In genomic region chr6:28585335-28585734, GRCh38 we compare ENCODE assay signal across 14 cellular contexts. TPM values are rescaled to one million over a fixed set of nuclear protein-coding genes. Genes with fewer than 3 reads are reported as not detected.
A peak's percentile ranks its signal among the peaks of the same experiment; 100 is the strongest.
DNase-seq lines count a peak whose midpoint lies in the region; ATAC-seq and TF ChIP-seq lines count a peak whose summit lies in the region.
"Had no signal": no experiment of that assay in that cellular context is flagged by ENCODE, and none has a peak within 500 bp of the region (broad histone marks: within the 10 kb centered on the region; RNA-seq: fewer than 3 reads in every experiment).

No MANE protein-coding gene starts in this region.

- no peak overlapping the region for H3K14ac ChIP-seq in IMR-90 (replicated peaks; ENCODE audit: low read depth, low read length)

- TF ChIP-seq CTCF in IMR-90 (conservative IDR thresholded peaks at IDR 0.05; ENCODE audit: low read depth, low read length) (0 out of 2 replicates have a peak, but pooled peaks have one; percentile 10), astrocyte of the spinal cord (IDR thresholded peaks at IDR 0.05; ENCODE audit: low read depth, low read length) (no peak), adrenal gland (IDR thresholded peaks at IDR 0.05) (no peak)

- H3K23ac ChIP-seq in IMR-90 (ENCODE audit: low read depth, low read length) = no peak overlapping the region

- H2BK15ac ChIP-seq in IMR-90 (ENCODE audit: low read depth, low read length) = no peak overlapping the region

- no peak overlapping the region for H2AK9ac ChIP-seq in IMR-90 (replicated peaks; ENCODE audit: low read depth, low read length, poor library complexity)

- H2BK5ac ChIP-seq in IMR-90 (ENCODE audit: low read depth, low read length, poor library complexity, severe bottlenecking) = no peak overlapping the region

- CTCF ChIA-PET in IMR-90 (lab: Yijun Ruan, JAX) = no interaction called here

- no peak overlapping the region for H3K4me2 ChIP-seq in IMR-90 (ENCODE audit: low read depth, low read length)

- intact Hi-C loops in IMR-90 (cut with micrococcal nuclease) (loop anchor here (10.0 kb wide), 1 partner anchor 181 kb away; no protein-coding TSS in a partner anchor), adrenal gland (cut with DNase I) (no loop called here)

- H3K4me3 ChIP-seq in IMR-90 (ENCODE audit: insufficient read depth, low read depth, low read length) (no peak overlapping the region), astrocyte of the spinal cord (ENCODE audit: low read depth, low read length) (no peak overlapping the region), adrenal gland (no peak overlapping the region)

- no peak overlapping the region for H3K18ac ChIP-seq in IMR-90 (ENCODE audit: low read depth, low read length)

- H3K56ac ChIP-seq in IMR-90 (ENCODE audit: extremely low read depth, insufficient read depth, low read length) = no peak overlapping the region

- dilution Hi-C loops in IMR-90 (cut with HindIII; ENCODE audit: low sequenced_read_pairs, unreplicated experiment) = no loop called here

- H2BK20ac ChIP-seq in IMR-90 (ENCODE audit: low read depth, low read length) = no peak overlapping the region

- no peak overlapping the region for H2BK120ac ChIP-seq in IMR-90 (ENCODE audit: low read depth, low read length)

- H4K20me1 ChIP-seq in IMR-90 (ENCODE audit: insufficient read depth, low read length) = no peaks in the 10 kb centered on the region

- no peak overlapping the region for H2AK5ac ChIP-seq in IMR-90 (ENCODE audit: low read depth, low read length)

- ATAC-seq in IMR-90 (ENCODE audit: low read depth) (no peak), GM19463 (IDR thresholded peaks at IDR 0.05; ENCODE audit: unreplicated experiment) (no peak)
- ATAC-seq: effector memory CD8-positive, alpha-beta T cell; upper lobe of right lung had no signal

- TF ChIP-seq POLR2A in IMR-90 (IDR thresholded peaks at IDR 0.05; ENCODE audit: low read depth, low read length) = no peak
- no peak for TF ChIP-seq POLR2A in adrenal gland (IDR thresholded peaks at IDR 0.05)

- H3K4me1 ChIP-seq in IMR-90 (ENCODE audit: control insufficient read depth, insufficient read depth, low read length) = no peaks in the 10 kb centered on the region
- peaks cover 0 to 19% of the 10 kb centered on the region in 2 donors for H3K4me1 ChIP-seq in adrenal gland (replicated peaks in 1 of 2)
- H3K4me1 ChIP-seq: upper lobe of right lung had no signal

- H3K27me3 ChIP-seq in IMR-90 (ENCODE audit: control insufficient read depth, insufficient read depth, low read length) = peaks cover 2% of the 10 kb centered on the region; the same call in 1 of the 2 replicates
- H3K27me3 ChIP-seq in adrenal gland = no peaks in the 10 kb centered on the region

- no peaks in the 10 kb centered on the region for H3K79me1 ChIP-seq in IMR-90 (ENCODE audit: low read depth in 1 of 2, low read length in 2 of 2)

- WGBS in IMR-90 (ENCODE audit: extremely low coverage in 2 of 2, insufficient read length in 1 of 2), 2 experiments = no CpG with 5 or more reads among the region's 1 CpG
- 50 to 65% (median 60%) methylated on average over 1 of the region's 1 CpG for WGBS in adrenal gland, 4 donors

- H3K4ac ChIP-seq in IMR-90 (ENCODE audit: low read depth, low read length) = no peak overlapping the region

- in situ Hi-C loops in IMR-90 (cut with MboI; ENCODE audit: low sequenced_read_pairs) (no loop called here), astrocyte of the spinal cord (cut with HindIII; ENCODE audit: low sequenced_read_pairs) (no loop called here)

- H3K9ac ChIP-seq in IMR-90 (ENCODE audit: low read depth, low read length) = no peak overlapping the region

- no peak overlapping the region for H4K91ac ChIP-seq in IMR-90 (ENCODE audit: insufficient read depth, low read depth, low read length)

- no peak for TF ChIP-seq RAD21 in IMR-90 (IDR thresholded peaks at IDR 0.05; ENCODE audit: low read length)

- no peaks in the 10 kb centered on the region for H3K36me3 ChIP-seq in IMR-90 (ENCODE audit: control insufficient read depth, insufficient read depth, low read length)
- no peaks in the 10 kb centered on the region for H3K36me3 ChIP-seq in adrenal gland (replicated peaks in 1 of 2)
- H3K36me3 ChIP-seq: upper lobe of right lung had no signal

- BruUV-seq in IMR-90 (replicated peaks; lab: Mats Ljungman, UMichigan) = no TSS peak

- H3K27ac ChIP-seq in IMR-90 (ENCODE audit: insufficient read depth, low read length) = no peak overlapping the region
- no peak overlapping the region for H3K27ac ChIP-seq in adrenal gland
- H3K27ac ChIP-seq: upper lobe of right lung had no signal

- H4K5ac ChIP-seq in IMR-90 (ENCODE audit: low read depth, low read length) = no peak overlapping the region

- H2AFZ ChIP-seq in IMR-90 (replicated peaks; ENCODE audit: low read length, poor library complexity) = no peak overlapping the region

- no peak overlapping the region for H4K8ac ChIP-seq in IMR-90 (ENCODE audit: low read depth in 2 of 2, low read length in 2 of 2)

- POLR2A ChIA-PET in IMR-90 (lab: Charles Lee; ENCODE audit: unreplicated experiment) = no interaction called here

- DNase-seq in EH (ENCODE audit: low read depth) (peak; percentile 27), IMR-90 (peak; percentile 76), astrocyte of the spinal cord (ENCODE audit: low read depth, low spot score) (peak; percentile 28), kidney tubule cell (ENCODE audit: low spot score) (peak; percentile 46), D341Med (ENCODE audit: low spot score) (no peak), adrenal gland (no peak), NCI-H2171 treated with DMSO at 0.1 percent for 48 hours (lab: John Stamatoyannopoulos, UW) (no peak)
- DNase-seq: activated naive CD4-positive, alpha-beta T cell; effector memory CD8-positive, alpha-beta T cell; GOT3; SIG-M5; small intestine; upper lobe of right lung had no signal

- H3K9me3 ChIP-seq in IMR-90 (ENCODE audit: control insufficient read depth, insufficient read depth, low read length) = no peaks in the 10 kb centered on the region
- no peaks in the 10 kb centered on the region for H3K9me3 ChIP-seq in adrenal gland (replicated peaks in 1 of 3)
- H3K9me3 ChIP-seq: upper lobe of right lung had no signal

- no peaks in the 10 kb centered on the region for H3K9me1 ChIP-seq in IMR-90 (ENCODE audit: insufficient read depth, low read length)

TF ChIP-seq in IMR-90, 13 proteins besides CTCF, POLR2A, EP300 and RAD21:
- TF ChIP-seq FOS (IDR thresholded peaks at IDR 0.05; ENCODE audit: low read depth, low read length) (no peak), CHD1 (IDR thresholded peaks at IDR 0.05; ENCODE audit: low read depth, low read length) (no peak), USF2 (IDR thresholded peaks at IDR 0.05; ENCODE audit: low read depth, low read length) (no peak), SMC3 (IDR thresholded peaks at IDR 0.05; ENCODE audit: low read depth, low read length) (no peak), CEBPB (IDR thresholded peaks at IDR 0.05; ENCODE audit: low read depth, low read length) (peak; percentile 57; the same call in 1 of the 2 replicates), MAFK (IDR thresholded peaks at IDR 0.05; ENCODE audit: low read depth, low read length) (no peak)

RNA-seq across cellular contexts. Expression of gene GPX5, which starts 59.7 kb away (rescaled TPM):
- total RNA-seq in IMR-90 (2012; rRNA removed) = not detected in 2 replicates
- not detected in 2 replicates for polyA plus RNA-seq in IMR-90 (2012; rRNA removed)
- not detected in 2 replicates for polyA plus RNA-seq in IMR-90 (2012; cell fraction: cytosol; rRNA removed)
- not detected in 2 replicates for polyA plus RNA-seq in IMR-90 (2012; cell fraction: nucleus; rRNA removed; ENCODE audit: low replicate concordance)
- not detected for total RNA-seq in adrenal gland
- not detected for polyA plus RNA-seq in adrenal gland
- total RNA-seq: upper lobe of right lung had no signal
- polyA plus RNA-seq: small intestine had no signal

Comparison
In these comparisons a context has a peak if more than half of its experiments do, and no peak if none do; other contexts are left out.
1. DNase-seq: peak in EH (single experiment), IMR-90 (single experiment), astrocyte of the spinal cord (single experiment) and kidney tubule cell (single experiment); none in D341Med (single experiment), adrenal gland (0 of 7) and NCI-H2171 treated with DMSO at 0.1 percent for 48 hours (single experiment).